In genomic region chr6:9308284-9308683, GRCh38 we compare ENCODE assay signal across 17 cellular contexts.
"Had no signal": no experiment of that assay in that cellular context is flagged by ENCODE, and none has a peak within 500 bp of the region (broad histone marks: within the 10 kb centered on the region; RNA-seq: fewer than 3 reads in every experiment).

No MANE protein-coding gene starts in this region.

- ATAC-seq: left colon; lower lobe of right lung; stimulated activated naive B cell treated with anti-CD40 and anti-IgM and Interleukin-4, amounts not matched to agents 10 μg/mL and 1 μg/mL and 100 μg/mL, for 72 hours had no signal

- DNase-seq: activated CD4-positive, alpha-beta T cell treated with anti-CD3 and anti-CD28 coated beads, Interleukin-2, amount 10 ng/mL, durations not matched to agents 24 days and 14 days; activated CD4-positive, CD25-positive, alpha-beta regulatory T cell; activated CD8-positive, alpha-beta memory T cell treated with anti-CD3 and anti-CD28 coated beads, Interleukin-2, amount 50 U/mL, for 4 hours; activated gamma-delta T cell; activated naive CD8-positive, alpha-beta T cell treated with anti-CD3 and anti-CD28 coated beads for 36 hours; activated T-cell treated with anti-CD3 and anti-CD28 coated beads, Interleukin-2, amount 50 U/mL, for 48 hours; anterior cingulate cortex; central memory CD4-positive, alpha-beta T cell; left colon; lower lobe of right lung; midbrain; nucleus accumbens; posterior cingulate gyrus; retina; stimulated activated naive B cell treated with anti-CD40 and anti-IgM and Interleukin-4, amounts not matched to agents 10 μg/mL and 1 μg/mL and 100 μg/mL, for 72 hours; T1000 had no signal

- H3K4me1 ChIP-seq: lower lobe of right lung had no signal

- H3K36me3 ChIP-seq: lower lobe of right lung had no signal

- H3K9me3 ChIP-seq: lower lobe of right lung had no signal

- H3K4me3 ChIP-seq: coronary artery, lower lobe of right lung had no signal

- H3K27ac ChIP-seq: coronary artery, lower lobe of right lung had no signal
